ENCODE assay signal across 21 cellular contexts in the genomic region with DNA sequence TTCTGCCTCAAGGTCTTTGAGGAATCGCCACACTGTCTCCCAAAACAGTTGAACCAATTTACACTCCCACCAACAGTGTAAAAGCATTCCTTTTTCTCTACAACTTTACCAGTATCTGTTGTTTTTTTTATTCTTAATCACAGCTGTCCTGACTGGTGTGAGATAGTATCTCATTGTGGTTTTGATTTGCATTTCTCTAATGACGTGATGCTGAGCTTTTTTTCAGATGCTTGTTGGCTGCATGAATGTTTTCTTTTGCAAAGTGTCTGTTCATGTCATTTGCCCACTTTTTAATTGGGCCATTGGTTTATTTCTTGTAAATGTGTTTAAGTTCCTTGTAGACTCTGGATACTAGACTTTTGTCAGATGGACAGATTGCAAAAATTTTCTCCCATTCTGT.
"Had no signal": no experiment of that assay in that cellular context is flagged by ENCODE, and none has a peak within 500 bp of the region (broad histone marks: within the 10 kb centered on the region; RNA-seq: fewer than 3 reads in every experiment).

No MANE protein-coding gene starts in this region.

- H3K27ac ChIP-seq: left ventricle myocardium inferior, ovary, right atrium auricular region, right lobe of liver, tibial nerve, uterus had no signal

- H3K4me2 ChIP-seq: smooth muscle cell had no signal

- DNase-seq: islet precursor cell; left ventricle myocardium inferior; midbrain; mucosa of descending colon; naive thymus-derived CD4-positive, alpha-beta T cell; ovary; right lobe of liver; stimulated activated CD4-positive, alpha-beta T cell treated with anti-CD3 and anti-CD28 coated beads, Interleukin-1b, Interleukin-23, amount 100 ng/mL, for 48 hours; stimulated activated CD4-positive, alpha-beta T cell treated with anti-CD3 and anti-CD28 coated beads, Interleukin-2, amount 100 ng/mL, for 48 hours; stimulated activated CD4-positive, alpha-beta T cell treated with anti-CD3 and anti-CD28 coated beads, Interleukin-4, amount 100 ng/mL, for 4 hours; stimulated activated CD8-positive, alpha-beta memory T cell treated with anti-CD3 and anti-CD28 coated beads, Interleukin-4, amount 100 ng/mL, for 48 hours; stimulated activated naive CD4-positive, alpha-beta T cell treated with Interleukin-2 at 50 U/mL for 16 hours; stimulated activated naive CD8-positive, alpha-beta T cell treated with anti-CD3 and anti-CD28 coated beads, Interleukin-15, amount 100 ng/mL, for 72 hours; substantia nigra; uterus had no signal

- H3K36me3 ChIP-seq: left ventricle myocardium inferior, ovary, right atrium auricular region, right lobe of liver, tibial nerve, uterus had no signal

- H3K9me3 ChIP-seq: mucosa of descending colon, ovary, right lobe of liver, uterus had no signal

- ATAC-seq: mucosa of descending colon; naive thymus-derived CD4-positive, alpha-beta T cell; natural killer cell treated with Interleukin-12 subunit alpha and Interleukin-12 subunit beta and Interleukin-15 and Interleukin-18, amount 100 ng/mL, for 72 hours; right lobe of liver; stimulated activated memory B cell treated with anti-CD40 and anti-IgM and Interleukin-4, amounts not matched to agents 10 μg/mL and 1 μg/mL and 100 μg/mL, for 72 hours; stimulated activated naive CD8-positive, alpha-beta T cell treated with anti-CD3 and anti-CD28 coated beads, Interleukin-15, amount 100 ng/mL, for 72 hours had no signal

- H3K27me3 ChIP-seq: ovary, right atrium auricular region, right lobe of liver, tibial nerve, uterus had no signal

- H3K4me1 ChIP-seq: left ventricle myocardium inferior, right atrium auricular region, right lobe of liver, tibial nerve, uterus had no signal

- H3K4me3 ChIP-seq: left ventricle myocardium inferior, lung, mucosa of descending colon, ovary, right atrium auricular region, right lobe of liver, smooth muscle cell, tibial nerve, uterus had no signal
